Comparison of ENCODE assay signal across 1 cellular context in genomic region chr6:129555206-129555832, GRCh38.
TF ChIP-seq lines count a peak whose summit lies in the region.

No MANE protein-coding gene starts in this region.

TF ChIP-seq in GM23338, 12 proteins besides CTCF, POLR2A, EP300 and RAD21 (continued from another document):
- TF ChIP-seq, protein P1, sequence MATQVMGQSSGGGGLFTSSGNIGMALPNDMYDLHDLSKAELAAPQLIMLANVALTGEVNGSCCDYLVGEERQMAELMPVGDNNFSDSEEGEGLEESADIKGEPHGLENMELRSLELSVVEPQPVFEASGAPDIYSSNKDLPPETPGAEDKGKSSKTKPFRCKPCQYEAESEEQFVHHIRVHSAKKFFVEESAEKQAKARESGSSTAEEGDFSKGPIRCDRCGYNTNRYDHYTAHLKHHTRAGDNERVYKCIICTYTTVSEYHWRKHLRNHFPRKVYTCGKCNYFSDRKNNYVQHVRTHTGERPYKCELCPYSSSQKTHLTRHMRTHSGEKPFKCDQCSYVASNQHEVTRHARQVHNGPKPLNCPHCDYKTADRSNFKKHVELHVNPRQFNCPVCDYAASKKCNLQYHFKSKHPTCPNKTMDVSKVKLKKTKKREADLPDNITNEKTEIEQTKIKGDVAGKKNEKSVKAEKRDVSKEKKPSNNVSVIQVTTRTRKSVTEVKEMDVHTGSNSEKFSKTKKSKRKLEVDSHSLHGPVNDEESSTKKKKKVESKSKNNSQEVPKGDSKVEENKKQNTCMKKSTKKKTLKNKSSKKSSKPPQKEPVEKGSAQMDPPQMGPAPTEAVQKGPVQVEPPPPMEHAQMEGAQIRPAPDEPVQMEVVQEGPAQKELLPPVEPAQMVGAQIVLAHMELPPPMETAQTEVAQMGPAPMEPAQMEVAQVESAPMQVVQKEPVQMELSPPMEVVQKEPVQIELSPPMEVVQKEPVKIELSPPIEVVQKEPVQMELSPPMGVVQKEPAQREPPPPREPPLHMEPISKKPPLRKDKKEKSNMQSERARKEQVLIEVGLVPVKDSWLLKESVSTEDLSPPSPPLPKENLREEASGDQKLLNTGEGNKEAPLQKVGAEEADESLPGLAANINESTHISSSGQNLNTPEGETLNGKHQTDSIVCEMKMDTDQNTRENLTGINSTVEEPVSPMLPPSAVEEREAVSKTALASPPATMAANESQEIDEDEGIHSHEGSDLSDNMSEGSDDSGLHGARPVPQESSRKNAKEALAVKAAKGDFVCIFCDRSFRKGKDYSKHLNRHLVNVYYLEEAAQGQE (IDR thresholded peaks at IDR 0.05; ENCODE audit: unreplicated experiment): no peak
- no peak for TF ChIP-seq ZNF114 (CRISPR knock-in tag; IDR thresholded peaks at IDR 0.05)
- no peak for TF ChIP-seq EZH2phosphoT487 (IDR thresholded peaks at IDR 0.05; ENCODE audit: unreplicated experiment)
- TF ChIP-seq EZH2 (IDR thresholded peaks at IDR 0.05; ENCODE audit: low read depth, unreplicated experiment): no peak
- no peak for TF ChIP-seq POLR2AphosphoS5 (IDR thresholded peaks at IDR 0.05; ENCODE audit: low read depth)
- TF ChIP-seq ZNF462 (CRISPR knock-in tag; IDR thresholded peaks at IDR 0.05): no peak
- TF ChIP-seq NANOG (IDR thresholded peaks at IDR 0.05; ENCODE audit: borderline replicate concordance): no peak
- no peak for TF ChIP-seq JUNB (IDR thresholded peaks at IDR 0.05; ENCODE audit: unreplicated experiment)
